ENCODE assay signal across 8 cellular contexts in the genomic region with DNA sequence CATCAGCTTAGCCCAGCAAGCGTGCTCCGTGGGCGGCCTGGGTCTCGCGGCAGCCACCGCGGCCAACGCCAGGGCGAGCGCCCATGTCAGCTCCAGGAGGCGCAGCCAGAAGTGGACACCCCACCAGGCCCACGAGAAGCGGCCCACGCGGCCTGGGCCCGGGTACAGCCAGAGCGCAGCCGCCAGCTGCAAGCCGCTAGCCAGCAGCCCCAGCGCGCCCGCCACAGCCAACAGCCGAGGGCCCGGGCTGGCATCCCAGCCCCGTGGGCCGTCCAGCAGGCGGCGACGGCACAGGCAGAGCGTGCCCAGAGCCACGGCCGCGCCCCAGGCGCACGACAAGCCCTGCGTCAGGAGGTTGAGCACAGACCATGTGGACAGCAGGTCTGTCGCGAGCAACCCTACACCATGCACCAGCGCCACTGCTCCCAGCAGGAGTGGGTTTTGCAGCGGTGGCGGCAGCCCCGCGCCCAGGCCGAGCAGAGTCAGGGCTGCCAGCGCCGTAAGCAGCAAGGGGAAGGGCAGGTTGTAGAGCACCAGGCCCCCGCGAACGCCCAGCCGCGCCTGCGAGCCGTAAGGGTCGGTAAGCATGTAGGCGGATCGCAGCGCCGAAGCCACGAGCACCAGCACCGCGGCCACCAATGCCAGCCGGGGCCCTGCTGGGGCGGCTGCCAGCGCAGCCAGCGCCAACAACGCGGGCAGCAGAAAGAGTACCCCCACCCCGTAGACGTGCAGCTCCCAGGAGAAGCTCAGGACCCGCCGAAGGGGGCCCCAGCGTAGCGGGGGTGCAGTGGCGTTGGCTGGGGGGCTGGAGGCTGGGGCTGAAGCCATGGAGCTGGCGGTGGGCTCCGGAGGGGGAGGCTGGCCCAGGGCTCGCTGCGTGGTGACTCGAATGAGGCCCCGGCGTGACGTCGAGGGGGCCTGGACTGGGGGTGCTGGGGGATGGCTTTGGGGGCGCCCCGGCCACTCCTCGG. TPM values are rescaled to one million over a fixed set of nuclear protein-coding genes. Genes with fewer than 3 reads are reported as not detected.
DNase-seq lines count a peak whose midpoint lies in the region.

No MANE protein-coding gene starts in this region.

- DNase-seq in DMS 273 (lab: John Stamatoyannopoulos, UW; ENCODE audit: unreplicated experiment) (peak; percentile 86), DMS 273 treated with DMSO at 0.1 percent for 48 hours (lab: John Stamatoyannopoulos, UW) (no peak), hepatic stellate cell (ENCODE audit: low spot score) (peak; percentile 90), renal cortical epithelial cell (ENCODE audit: low read depth) (peak; percentile 30), T-helper 9 cell (no peak), NOMO-1 (lab: John Stamatoyannopoulos, UW; ENCODE audit: unreplicated experiment in 2 of 2) (no peak)
- no peak for DNase-seq in activated T-cell treated with anti-CD3 and anti-CD28 coated beads, Interleukin-2, amount 50 U/mL, for 48 hours

- peak overlapping the region; percentile 76 for H3K27ac ChIP-seq in angular gyrus (ENCODE audit: low read depth, low read length)

RNA-seq across cellular contexts. Expression of a gene that starts 4.9 kb away (rescaled TPM):
- total RNA-seq in renal cortical epithelial cell = 1.0 and 3.0 TPM in 2 replicates

RNA-seq across cellular contexts. Expression of a gene that starts 13.7 kb away (rescaled TPM):
- 35.9 and 74.2 TPM in 2 replicates for total RNA-seq in renal cortical epithelial cell

RNA-seq across cellular contexts. Expression of a gene that starts 30.4 kb away (rescaled TPM):
- 18.9 and 29.9 TPM in 2 replicates for total RNA-seq in renal cortical epithelial cell

RNA-seq across cellular contexts. Expression of a gene that starts 39.3 kb away (rescaled TPM):
- 58.3 and 107 TPM in 2 replicates for total RNA-seq in renal cortical epithelial cell

RNA-seq across cellular contexts. Expression of a gene that starts 44.7 kb away (rescaled TPM):
- 0.69 and 1.3 TPM in 2 replicates for total RNA-seq in renal cortical epithelial cell

Comparison
In these comparisons a context has a peak if more than half of its experiments do, and no peak if none do; other contexts are left out.
1. DNase-seq: peak in DMS 273 (single experiment), hepatic stellate cell (single experiment) and renal cortical epithelial cell (single experiment); none in DMS 273 treated with DMSO at 0.1 percent for 48 hours (single experiment), T-helper 9 cell (single experiment), NOMO-1 (0 of 2) and activated T-cell treated with anti-CD3 and anti-CD28 coated beads, Interleukin-2, amount 50 U/mL, for 48 hours (0 of 2).